In genomic region chr1:32831878-32832277, GRCh38 we compare ENCODE assay signal across 20 cellular contexts. TPM values are rescaled to one million over a fixed set of nuclear protein-coding genes. Genes with fewer than 3 reads are reported as not detected.
DNase-seq lines count a peak whose midpoint lies in the region; ATAC-seq and TF ChIP-seq lines count a peak whose summit lies in the region.
"Had no signal": no experiment of that assay in that cellular context is flagged by ENCODE, and none has a peak within 500 bp of the region (broad histone marks: within the 10 kb centered on the region; RNA-seq: fewer than 3 reads in every experiment).

No MANE protein-coding gene starts in this region.

- ATAC-seq in CD4-positive, alpha-beta T cell (ENCODE audit: poor library complexity) = no peak
- no peak for ATAC-seq in central memory CD8-positive, alpha-beta T cell (replicated peaks; ENCODE audit: extremely low read depth, poor library complexity, severe bottlenecking)
- peak; percentile 82 to 92 (median 88) for ATAC-seq in right lobe of liver
- ATAC-seq: CD8-positive, alpha-beta T cell; GM12878 had no signal

- no peak overlapping the region for H3K4me3 Mint-ChIP-seq in activated naive CD4-positive, alpha-beta T cell treated with anti-CD3 and anti-CD28 coated beads, Interleukin-2, amount 10 ng/mL, durations not matched to agents 7 days and 5 days
- H3K4me3 Mint-ChIP-seq in CD4-positive, alpha-beta T cell = no peak overlapping the region
- no peak overlapping the region for H3K4me3 Mint-ChIP-seq in central memory CD8-positive, alpha-beta T cell
- H3K4me3 Mint-ChIP-seq: CD14-positive monocyte; CD8-positive, alpha-beta T cell had no signal

- H3K4me1 ChIP-seq in right lobe of liver (peaks cover 0 to 14% (median 3%) of the 10 kb centered on the region in 4 donors), hepatocyte (ENCODE audit: insufficient read depth) (no peaks in the 10 kb centered on the region)
- H3K4me1 ChIP-seq: BLaER1 had no signal

- CTCF ChIA-PET in activated naive CD4-positive, alpha-beta T cell treated with anti-CD3 and anti-CD28 coated beads, Interleukin-2, amount 10 ng/mL, durations not matched to agents 7 days and 5 days (lab: Charles Lee) = no interaction called here
- CTCF ChIA-PET in CD4-positive, alpha-beta T cell (lab: Charles Lee) = interaction anchor here (0.6 to 0.9 kb wide), 2 partner anchors 101 to 120 kb away, joined by 3 to 4 read pairs; no protein-coding TSS in a partner anchor

- POLR2A ChIA-PET in CD4-positive, alpha-beta T cell (lab: Charles Lee) = interaction anchor here (1.1 kb wide), 1 partner anchor 11 kb away, joined by 3 read pairs; no protein-coding TSS in a partner anchor

- 21% methylated on average over 1 of the region's 1 CpG for WGBS in right lobe of liver (ENCODE audit: insufficient coverage, low coverage, low lambda C conversion rate, missing lambda C conversion rate)
- WGBS in hepatocyte (ENCODE audit: low lambda C conversion rate, missing lambda C conversion rate) = 100% methylated on average over 1 of the region's 1 CpG

- H3K36me3 Mint-ChIP-seq in activated naive CD4-positive, alpha-beta T cell treated with anti-CD3 and anti-CD28 coated beads, Interleukin-2, amount 10 ng/mL, durations not matched to agents 7 days and 5 days = peaks cover 69% of the 10 kb centered on the region
- H3K36me3 Mint-ChIP-seq in CD4-positive, alpha-beta T cell (ENCODE audit: low read depth) = peaks cover 85% of the 10 kb centered on the region
- H3K36me3 Mint-ChIP-seq in central memory CD8-positive, alpha-beta T cell (ENCODE audit: insufficient read depth) = peaks cover 71% of the 10 kb centered on the region

- intact Hi-C loops in CD4-positive, alpha-beta T cell (cut with DNase I, micrococcal nuclease) = no loop called here
- intact Hi-C loops in right lobe of liver (cut with DNase I) = no loop called here

- H4K20me1 ChIP-seq in hepatocyte (ENCODE audit: insufficient read depth, poor library complexity, severe bottlenecking) = no peaks in the 10 kb centered on the region

- no peak overlapping the region for H3K4me2 ChIP-seq in hepatocyte
- H3K4me2 ChIP-seq: BLaER1 had no signal

- H3K27me3 Mint-ChIP-seq in activated naive CD4-positive, alpha-beta T cell treated with anti-CD3 and anti-CD28 coated beads, Interleukin-2, amount 10 ng/mL, durations not matched to agents 7 days and 5 days = no peaks in the 10 kb centered on the region
- H3K27me3 Mint-ChIP-seq in CD4-positive, alpha-beta T cell = no peaks in the 10 kb centered on the region
- H3K27me3 Mint-ChIP-seq in central memory CD8-positive, alpha-beta T cell = no peaks in the 10 kb centered on the region

- H3K4me3 ChIP-seq in right lobe of liver (no peak overlapping the region), WERI-Rb-1 (ENCODE audit: low read depth, low read length) (no peak overlapping the region), hepatocyte (no peak overlapping the region)
- H3K4me3 ChIP-seq: BLaER1, GM12878 had no signal

- no peak for TF ChIP-seq POLR2A in right lobe of liver (IDR thresholded peaks at IDR 0.05)

- TF ChIP-seq CTCF in CD4-positive, alpha-beta T cell (IDR thresholded peaks at IDR 0.05) = no peak
- TF ChIP-seq CTCF in right lobe of liver (IDR thresholded peaks at IDR 0.05) (no peak), WERI-Rb-1 (IDR thresholded peaks at IDR 0.05; ENCODE audit: low read depth, low read length) (no peak), hepatocyte (IDR thresholded peaks at IDR 0.05; ENCODE audit: poor library complexity) (no peak)

- no peaks in the 10 kb centered on the region for H3K79me2 ChIP-seq in hepatocyte

- no peaks in the 10 kb centered on the region for H3K9me3 Mint-ChIP-seq in activated naive CD4-positive, alpha-beta T cell treated with anti-CD3 and anti-CD28 coated beads, Interleukin-2, amount 10 ng/mL, durations not matched to agents 7 days and 5 days
- no peaks in the 10 kb centered on the region for H3K9me3 Mint-ChIP-seq in CD4-positive, alpha-beta T cell
- H3K9me3 Mint-ChIP-seq in central memory CD8-positive, alpha-beta T cell = no peaks in the 10 kb centered on the region
- H3K9me3 Mint-ChIP-seq: CD14-positive monocyte; CD8-positive, alpha-beta T cell had no signal

- no peak overlapping the region for H3K27ac ChIP-seq in CD4-positive, alpha-beta T cell (ENCODE audit: low read depth, low read length)
- H3K27ac ChIP-seq in right lobe of liver (no peak overlapping the region), WERI-Rb-1 (no peak overlapping the region), hepatocyte (no peak overlapping the region)
- H3K27ac ChIP-seq: BLaER1 had no signal

- no peaks in the 10 kb centered on the region for H3K9me2 ChIP-seq in hepatocyte (replicated peaks; ENCODE audit: insufficient read depth)

- H3K36me3 ChIP-seq in right lobe of liver = peaks cover 0 to 49% (median 15%) of the 10 kb centered on the region in 4 donors
- peaks cover 86% of the 10 kb centered on the region for H3K36me3 ChIP-seq in WERI-Rb-1
- no peaks in the 10 kb centered on the region for H3K36me3 ChIP-seq in hepatocyte (replicated peaks; ENCODE audit: insufficient read depth, low read depth)

- H3K9me3 ChIP-seq in CD4-positive, alpha-beta T cell (ENCODE audit: control insufficient read depth, low read length) = no peaks in the 10 kb centered on the region
- H3K9me3 ChIP-seq in right lobe of liver = no peaks in the 10 kb centered on the region
- H3K9me3 ChIP-seq in WERI-Rb-1 (ENCODE audit: severe bottlenecking) = no peaks in the 10 kb centered on the region
- no peaks in the 10 kb centered on the region for H3K9me3 ChIP-seq in hepatocyte (ENCODE audit: low read depth)
- H3K9me3 ChIP-seq: BLaER1 had no signal

- peaks cover 6% of the 10 kb centered on the region for H3K4me1 Mint-ChIP-seq in activated naive CD4-positive, alpha-beta T cell treated with anti-CD3 and anti-CD28 coated beads, Interleukin-2, amount 10 ng/mL, durations not matched to agents 7 days and 5 days
- peaks cover 16% of the 10 kb centered on the region for H3K4me1 Mint-ChIP-seq in CD4-positive, alpha-beta T cell (ENCODE audit: low read depth)
- peaks cover 25% of the 10 kb centered on the region for H3K4me1 Mint-ChIP-seq in central memory CD8-positive, alpha-beta T cell
- H3K4me1 Mint-ChIP-seq: CD14-positive monocyte had no signal

- H3K27ac Mint-ChIP-seq in activated naive CD4-positive, alpha-beta T cell treated with anti-CD3 and anti-CD28 coated beads, Interleukin-2, amount 10 ng/mL, durations not matched to agents 7 days and 5 days = peak overlapping the region; percentile 15
- peak overlapping the region; percentile 8 for H3K27ac Mint-ChIP-seq in CD4-positive, alpha-beta T cell
- peak overlapping the region; percentile 50 for H3K27ac Mint-ChIP-seq in central memory CD8-positive, alpha-beta T cell (ENCODE audit: low read depth)
- H3K27ac Mint-ChIP-seq: CD14-positive monocyte; CD8-positive, alpha-beta T cell had no signal

- H3K27me3 ChIP-seq in CD4-positive, alpha-beta T cell (ENCODE audit: control insufficient read depth, insufficient read depth, low read length) = no peaks in the 10 kb centered on the region
- H3K27me3 ChIP-seq in right lobe of liver = no peaks in the 10 kb centered on the region
- no peaks in the 10 kb centered on the region for H3K27me3 ChIP-seq in WERI-Rb-1 (ENCODE audit: insufficient read depth, low read depth, severe bottlenecking)
- no peaks in the 10 kb centered on the region for H3K27me3 ChIP-seq in hepatocyte
- H3K27me3 ChIP-seq: BLaER1 had no signal

- H2AFZ ChIP-seq in hepatocyte = no peak overlapping the region

- DNase-seq in activated naive CD4-positive, alpha-beta T cell treated with anti-CD3 and anti-CD28 coated beads, Interleukin-2, amount 10 ng/mL, durations not matched to agents 7 days and 5 days = no peak
- DNase-seq in activated naive CD4-positive, alpha-beta T cell treated with Interleukin-2 at 50 U/mL for 16 hours = no peak
- DNase-seq in CD4-positive, alpha-beta T cell = no peak
- DNase-seq in central memory CD8-positive, alpha-beta T cell (ENCODE audit: low spot score in 2 of 2) = no peak
- DNase-seq in right lobe of liver = no peak
- DNase-seq in DMS114 treated with DMSO at 0.1 percent for 48 hours (lab: John Stamatoyannopoulos, UW; ENCODE audit: unreplicated experiment) = no peak
- no peak for DNase-seq in WERI-Rb-1
- no peak for DNase-seq in hepatocyte (ENCODE audit: low spot score)
- DNase-seq: 8988T; Calu3; CD8-positive, alpha-beta T cell; DMS53; DND-41; EL; GOT3; H7 had no signal

RNA-seq across cellular contexts. Expression of gene S100PBP, which starts 14.4 kb away (rescaled TPM):
- 10 to 100 TPM; 18.8 to 21.6 TPM for total RNA-seq in CD4-positive, alpha-beta T cell
- total RNA-seq in right lobe of liver (10 to 100 TPM in 4 of 6 experiments, 1 to 10 TPM in 2; 7.6 to 14.6 (median 10.5) TPM), hepatocyte (27.1 and 41.5 TPM in 2 replicates)
- 10.7 and 17.9 TPM in 2 replicates for polyA plus RNA-seq in hepatocyte

RNA-seq across cellular contexts. Expression of gene YARS1, which starts 14.7 kb away (rescaled TPM):
- total RNA-seq in CD4-positive, alpha-beta T cell = 10 to 100 TPM; 67.6 to 73.2 TPM
- total RNA-seq in right lobe of liver (10 to 100 TPM; 37.4 to 84.3 (median 53.5) TPM), hepatocyte (83.4 and 104 TPM in 2 replicates)
- 140 and 150 TPM in 2 replicates for polyA plus RNA-seq in hepatocyte

RNA-seq across cellular contexts. Expression of gene FNDC5, which starts 38.8 kb away (rescaled TPM):
- total RNA-seq in CD4-positive, alpha-beta T cell = not detected
- total RNA-seq in right lobe of liver (1 to 10 TPM; 1.0 to 8.3 (median 2.4) TPM), hepatocyte (5.8 and 9.0 TPM in 2 replicates)
- 5.2 and 11.2 TPM in 2 replicates for polyA plus RNA-seq in hepatocyte
- total RNA-seq: Calu3; CD8-positive, alpha-beta T cell; GM12878 had no signal
- polyA plus RNA-seq: CD14-positive monocyte had no signal

RNA-seq across cellular contexts. Expression of gene HPCA, which starts 54.4 kb away (rescaled TPM):
- total RNA-seq in CD4-positive, alpha-beta T cell = not detected
- total RNA-seq in right lobe of liver = not detected
- total RNA-seq in hepatocyte = not detected in 2 replicates
- polyA plus RNA-seq in hepatocyte = 0.85 and 1.0 TPM in 2 replicates
- total RNA-seq: Calu3; CD8-positive, alpha-beta T cell; G401; GM12878 had no signal
- polyA plus RNA-seq: CD14-positive monocyte had no signal

Comparison
In these comparisons a context has a peak if more than half of its experiments do, and no peak if none do; other contexts are left out.
1. ATAC-seq: peak in right lobe of liver (4 of 4); none in CD4-positive, alpha-beta T cell (single experiment) and central memory CD8-positive, alpha-beta T cell (single experiment).
2. Peak in every context shown above with its lines, with median percentiles within 50 percentile points of each other: H3K27ac Mint-ChIP-seq.